ENCODE assay signal across 7 cellular contexts in genomic region chr17:6350806-6351205, GRCh38.
"Had no signal": no experiment of that assay in that cellular context is flagged by ENCODE, and none has a peak within 500 bp of the region (broad histone marks: within the 10 kb centered on the region; RNA-seq: fewer than 3 reads in every experiment).

No MANE protein-coding gene starts in this region.

- ATAC-seq: GM23338, HepG2 had no signal

- H3K27ac ChIP-seq: HL-60 had no signal

- H3K4me1 Mint-ChIP-seq: IgD-negative memory B cell had no signal

- DNase-seq: H9, HCEC 1CT, KBM-7 had no signal

- H3K36me3 Mint-ChIP-seq: IgD-negative memory B cell had no signal

- H3K27ac Mint-ChIP-seq: GM23338, IgD-negative memory B cell had no signal

- H3K4me3 ChIP-seq: GM23338 had no signal

- H3K4me3 Mint-ChIP-seq: GM23338, H9 had no signal

- H3K9me3 Mint-ChIP-seq: GM23338, H9 had no signal
